In the genomic region with DNA sequence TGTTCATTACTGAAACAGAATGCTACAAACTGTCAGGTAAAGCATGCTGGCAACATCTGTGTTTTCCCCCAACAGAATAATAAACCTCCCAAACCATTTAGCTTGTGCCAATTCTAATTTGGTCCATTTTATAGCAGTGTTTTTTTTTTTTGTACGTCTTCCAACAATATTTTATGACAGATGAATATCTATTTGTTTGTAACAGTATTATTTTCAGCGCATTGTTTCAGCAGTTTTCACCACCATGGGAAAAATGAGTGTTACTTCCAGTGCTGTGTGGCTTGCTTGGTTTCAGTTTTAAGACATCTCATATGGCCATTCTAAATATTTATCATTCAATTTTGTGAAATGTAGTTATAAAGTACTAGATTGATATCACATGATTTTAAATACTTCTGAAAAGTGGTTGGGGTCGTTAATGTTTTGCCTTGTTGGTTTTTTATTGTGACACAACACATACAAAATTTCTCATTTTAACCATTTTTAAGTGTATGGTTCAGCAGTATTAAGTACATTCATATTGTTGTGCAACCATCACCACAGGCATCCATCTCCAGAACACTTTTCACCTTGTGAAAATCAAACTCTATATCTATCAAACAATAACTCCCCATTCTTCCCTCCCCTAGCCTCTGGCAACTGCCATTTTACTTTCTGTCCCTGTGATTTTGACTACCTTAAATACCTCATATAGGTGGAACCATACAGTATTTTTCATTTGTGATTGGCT, we compare ENCODE assay signal across 21 cellular contexts.
"Had no signal": no experiment of that assay in that cellular context is flagged by ENCODE, and none has a peak within 500 bp of the region (broad histone marks: within the 10 kb centered on the region; RNA-seq: fewer than 3 reads in every experiment).

No MANE protein-coding gene starts in this region.

- H3K79me2 ChIP-seq: parathyroid adenoma had no signal

- H3K4me1 Mint-ChIP-seq: activated CD4-positive, alpha-beta T cell treated with anti-CD3 and anti-CD28 coated beads, Interleukin-2, amount 10 ng/mL, durations not matched to agents 24 days and 14 days; natural killer cell; stimulated activated naive B cell treated with anti-CD40 and anti-IgM and Interleukin-4, amounts not matched to agents 10 μg/mL and 1 μg/mL and 100 μg/mL, for 72 hours had no signal

- H3K9ac ChIP-seq: parathyroid adenoma had no signal

- H3K4me3 Mint-ChIP-seq: activated CD4-positive, alpha-beta T cell treated with anti-CD3 and anti-CD28 coated beads, Interleukin-2, amount 10 ng/mL, durations not matched to agents 24 days and 14 days; activated CD8-positive, alpha-beta T cell treated with anti-CD3 and anti-CD28 coated beads for 36 hours; activated naive CD4-positive, alpha-beta T cell treated with anti-CD3 and anti-CD28 coated beads for 36 hours; activated T-cell treated with anti-CD3 and anti-CD28 coated beads, Interleukin-2, amount 50 U/mL, for 24 hours; natural killer cell; stimulated activated naive B cell treated with anti-CD40 and anti-IgM and Interleukin-4, amounts not matched to agents 10 μg/mL and 1 μg/mL and 100 μg/mL, for 72 hours; T-helper 2 cell treated with Interferon-gamma antibody and Interleukin-4, amounts not matched to agents 5 μg/mL and 100 μg/mL, for 36 hours had no signal

- H3K36me3 Mint-ChIP-seq: stimulated activated naive B cell treated with anti-CD40 and anti-IgM and Interleukin-4, amounts not matched to agents 10 μg/mL and 1 μg/mL and 100 μg/mL, for 72 hours had no signal

- H3K4me3 ChIP-seq: breast epithelium, thyroid gland had no signal

- ATAC-seq: activated CD8-positive, alpha-beta T cell treated with anti-CD3 and anti-CD28 coated beads for 36 hours; left cardiac atrium; natural killer cell; sciatic nerve; stimulated activated naive B cell treated with anti-CD40 and anti-IgM and Interleukin-4, amounts not matched to agents 10 μg/mL and 1 μg/mL and 100 μg/mL, for 72 hours had no signal

- H3K36me3 ChIP-seq: breast epithelium, neutrophil, thyroid gland had no signal

- H3K9me3 ChIP-seq: neutrophil, thyroid gland had no signal

- H3K27ac ChIP-seq: breast epithelium, neutrophil, parathyroid adenoma, thyroid gland had no signal

- H3K4me1 ChIP-seq: breast epithelium, parathyroid adenoma, thyroid gland had no signal

- H3K27ac Mint-ChIP-seq: activated CD4-positive, alpha-beta T cell treated with anti-CD3 and anti-CD28 coated beads, Interleukin-2, amount 10 ng/mL, durations not matched to agents 24 days and 14 days; activated CD8-positive, alpha-beta T cell treated with anti-CD3 and anti-CD28 coated beads for 36 hours; activated naive CD4-positive, alpha-beta T cell treated with anti-CD3 and anti-CD28 coated beads for 36 hours; activated T-cell treated with anti-CD3 and anti-CD28 coated beads, Interleukin-2, amount 50 U/mL, for 24 hours; activated T-helper 2 cell treated with anti-CD3 and anti-CD28 coated beads, Interferon-gamma antibody, Interleukin-2, Interleukin-4, amounts not matched to agents 10 μg/mL and 5 μg/mL and 100 μg/mL, durations not matched to agents 14 hours and 24 hours and 36 hours; natural killer cell; stimulated activated naive B cell treated with anti-CD40 and anti-IgM and Interleukin-4, amounts not matched to agents 10 μg/mL and 1 μg/mL and 100 μg/mL, for 72 hours; T-helper 2 cell treated with Interferon-gamma antibody and Interleukin-4, amounts not matched to agents 5 μg/mL and 100 μg/mL, for 36 hours had no signal

- FAIRE-seq: endometrium, islet of Langerhans had no signal

- DNase-seq: activated CD4-positive, alpha-beta T cell treated with anti-CD3 and anti-CD28 coated beads, Interleukin-2, amount 10 ng/mL, durations not matched to agents 24 days and 14 days; activated CD4-positive, CD25-positive, alpha-beta regulatory T cell; activated CD8-positive, alpha-beta T cell treated with anti-CD3 and anti-CD28 coated beads for 36 hours; activated naive CD4-positive, alpha-beta T cell treated with anti-CD3 and anti-CD28 coated beads for 36 hours; activated T-cell treated with anti-CD3 and anti-CD28 coated beads, Interleukin-2, amount 50 U/mL, for 24 hours; aorta; cortex of kidney; erythroblast; left cardiac atrium; mesendoderm; natural killer cell; stimulated activated naive B cell treated with anti-CD40 and anti-IgM and Interleukin-4, amounts not matched to agents 10 μg/mL and 1 μg/mL and 100 μg/mL, for 72 hours; thyroid gland had no signal

- H3K27me3 ChIP-seq: breast epithelium, neutrophil, thyroid gland had no signal

- H2AFZ ChIP-seq: parathyroid adenoma had no signal
